1 cellular context compared by ENCODE assay signal in the genomic region with DNA sequence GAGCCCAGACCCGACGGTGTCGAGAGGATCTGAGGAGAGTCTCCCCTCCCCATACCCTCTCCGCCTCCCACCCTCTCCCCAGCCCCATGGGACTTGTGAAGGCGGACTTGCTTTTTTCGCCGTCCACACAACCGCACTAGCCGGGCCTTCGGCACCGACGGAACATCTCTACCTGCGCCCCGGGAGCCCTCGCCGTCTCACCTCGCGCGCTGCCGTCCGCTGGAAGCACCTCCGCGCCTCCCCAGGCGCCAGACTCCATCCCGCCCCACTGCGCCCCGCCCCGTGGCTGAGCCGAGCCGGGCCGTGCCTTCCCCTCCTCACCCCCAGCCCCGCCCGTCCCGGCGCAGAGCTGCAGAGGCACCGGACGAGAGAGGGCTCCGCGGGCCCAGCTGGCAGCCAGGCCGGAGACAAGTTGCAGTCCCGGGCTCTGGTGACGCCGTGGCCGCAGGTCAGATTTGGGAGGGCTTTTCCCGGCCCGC.
TF ChIP-seq lines count a peak whose summit lies in the region.

DUOX1 (plus strand) TSS at position 344 of the 479 bp plus-strand sequence. CDS start 1,973 bp downstream, outside the sequence.
A gene with protein sequence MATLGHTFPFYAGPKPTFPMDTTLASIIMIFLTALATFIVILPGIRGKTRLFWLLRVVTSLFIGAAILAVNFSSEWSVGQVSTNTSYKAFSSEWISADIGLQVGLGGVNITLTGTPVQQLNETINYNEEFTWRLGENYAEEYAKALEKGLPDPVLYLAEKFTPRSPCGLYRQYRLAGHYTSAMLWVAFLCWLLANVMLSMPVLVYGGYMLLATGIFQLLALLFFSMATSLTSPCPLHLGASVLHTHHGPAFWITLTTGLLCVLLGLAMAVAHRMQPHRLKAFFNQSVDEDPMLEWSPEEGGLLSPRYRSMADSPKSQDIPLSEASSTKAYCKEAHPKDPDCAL (minus strand): TSS at position 229 of the 479 bp plus-strand sequence. CDS start 6,865 bp downstream, outside the sequence.

TF ChIP-seq in K562, 482 proteins besides CTCF, POLR2A, EP300 and RAD21:
- no peak for TF ChIP-seq THAP12 (CRISPR knock-in tag; IDR thresholded peaks at IDR 0.05)
- no peak for TF ChIP-seq TRIM25 (IDR thresholded peaks at IDR 0.05; ENCODE audit: borderline replicate concordance)
- TF ChIP-seq CBX5 (IDR thresholded peaks at IDR 0.05; ENCODE audit: borderline replicate concordance, low read depth) = no peak
- TF ChIP-seq NR2C1 (IDR thresholded peaks at IDR 0.05) = no peak
- no peak for TF ChIP-seq NR2C1 (tag; IDR thresholded peaks at IDR 0.05)
- no peak for TF ChIP-seq ZSCAN32 (CRISPR knock-in tag; IDR thresholded peaks at IDR 0.05)
- TF ChIP-seq DACH1 (IDR thresholded peaks at IDR 0.05; ENCODE audit: partially characterized antibody) = no peak
- no peak for TF ChIP-seq SMAD1 (IDR thresholded peaks at IDR 0.05; ENCODE audit: low read depth, low read length, partially characterized antibody)
- no peak for TF ChIP-seq MED1 (CRISPR knock-in tag; IDR thresholded peaks at IDR 0.05; ENCODE audit: borderline replicate concordance)
- no peak for TF ChIP-seq ZNF134 (CRISPR knock-in tag; conservative IDR thresholded peaks at IDR 0.05)
- no peak for TF ChIP-seq ZNF318 (IDR thresholded peaks at IDR 0.05; ENCODE audit: borderline replicate concordance in 1 of 2, low read depth in 1 of 2)
- no peak for TF ChIP-seq BCOR (IDR thresholded peaks at IDR 0.05)
